Comparison of ENCODE assay signal across 16 cellular contexts in the genomic region with DNA sequence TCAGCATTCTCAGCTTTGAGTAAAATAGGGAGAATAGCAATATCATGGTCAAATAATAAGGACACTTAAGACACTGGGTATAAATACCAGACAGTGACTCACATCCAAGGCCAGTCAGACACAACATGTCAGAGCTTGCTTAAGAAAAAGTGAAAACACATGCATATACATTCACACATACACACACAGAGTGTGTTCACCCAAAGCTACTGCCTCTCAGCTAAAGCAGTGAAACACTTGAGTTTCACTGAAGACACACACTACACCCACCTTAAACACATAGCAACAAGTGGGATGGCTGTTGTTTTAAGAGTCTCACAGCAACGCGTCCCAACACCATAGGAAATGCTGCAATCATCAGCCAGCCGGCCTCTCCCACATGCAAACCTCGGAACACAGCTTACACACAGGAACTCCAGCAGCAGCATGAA. TPM values are rescaled to one million over a fixed set of nuclear protein-coding genes. Genes with fewer than 3 reads are reported as not detected.
A peak's percentile ranks its signal among the peaks of the same experiment; 100 is the strongest.
DNase-seq lines count a peak whose midpoint lies in the region; ATAC-seq and TF ChIP-seq lines count a peak whose summit lies in the region.
"Had no signal": no experiment of that assay in that cellular context is flagged by ENCODE, and none has a peak within 500 bp of the region (broad histone marks: within the 10 kb centered on the region; RNA-seq: fewer than 3 reads in every experiment).

No MANE protein-coding gene starts in this region.

- TF ChIP-seq POLR2A in gastrocnemius medialis (IDR thresholded peaks at IDR 0.05): no peak

- dilution Hi-C loops in mammary epithelial cell (cut with HindIII; ENCODE audit: low sequenced_read_pairs): no loop called here

- no peak overlapping the region for H3K4me3 Mint-ChIP-seq in activated T-helper 1 cell treated with anti-CD3 and anti-CD28 coated beads, Interleukin-12 subunit alpha, Interleukin-12 subunit beta, Interleukin-2, Interleukin-4 antibody, amounts not matched to agents 30 ng/mL and 10 ng/mL and 1 ng/mL, durations not matched to agents 14 hours and 24 hours and 36 hours
- H3K4me3 Mint-ChIP-seq: IgD-negative memory B cell had no signal

- no TSS peak for BruUV-seq in mammary epithelial cell (replicated peaks; lab: Mats Ljungman, UMichigan)

- H3K4me2 ChIP-seq in mammary epithelial cell (ENCODE audit: insufficient read depth, low read depth, low read length): peak overlapping the region; percentile 63

- H3K36me3 ChIP-seq in mammary epithelial cell (ENCODE audit: insufficient read depth, low read length) (no peaks in the 10 kb centered on the region), gastrocnemius medialis (no peaks in the 10 kb centered on the region)

- no peak overlapping the region for H3K27ac Mint-ChIP-seq in activated T-helper 1 cell treated with anti-CD3 and anti-CD28 coated beads, Interleukin-12 subunit alpha, Interleukin-12 subunit beta, Interleukin-2, Interleukin-4 antibody, amounts not matched to agents 30 ng/mL and 10 ng/mL and 1 ng/mL, durations not matched to agents 14 hours and 24 hours and 36 hours
- H3K27ac Mint-ChIP-seq: IgD-negative memory B cell had no signal

- TF ChIP-seq CTCF in mammary epithelial cell (conservative IDR thresholded peaks at IDR 0.05 in 1 of 2, IDR thresholded peaks at IDR 0.05 in 1 of 2; ENCODE audit: extremely low read depth in 1 of 2, insufficient read depth in 1 of 2, low read depth in 1 of 2, low read length in 2 of 2): no peak
- no peak for TF ChIP-seq CTCF in gastrocnemius medialis (IDR thresholded peaks at IDR 0.05 in 4 of 5, conservative IDR thresholded peaks at IDR 0.05 in 1 of 5)

- H2AFZ ChIP-seq in mammary epithelial cell (ENCODE audit: low read depth, low read length): peak overlapping the region; percentile 64

- no peaks in the 10 kb centered on the region for H3K79me2 ChIP-seq in mammary epithelial cell (ENCODE audit: insufficient read depth, low read length)

- DNase-seq in HT-29 (ENCODE audit: low spot score) (peak; percentile 47), mammary epithelial cell (peak; percentile 81), iris pigment epithelial cell (ENCODE audit: low read depth) (peak; percentile 85), pulmonary artery endothelial cell (ENCODE audit: low read depth, low spot score) (peak; percentile 27), gastrocnemius medialis (no peak)
- no peak for DNase-seq in activated T-helper 1 cell treated with anti-CD3 and anti-CD28 coated beads, Interleukin-12 subunit alpha, Interleukin-12 subunit beta, Interleukin-2, Interleukin-4 antibody, amounts not matched to agents 30 ng/mL and 10 ng/mL and 1 ng/mL, durations not matched to agents 14 hours and 24 hours and 36 hours (ENCODE audit: low spot score)
- DNase-seq: activated CD4-positive, alpha-beta T cell treated with anti-CD3 and anti-CD28 coated beads for 48 hours; central memory CD4-positive, alpha-beta T cell; COR-L47; foreskin melanocyte; GOT3; NCI-H2081 treated with DMSO at 0.1 percent for 48 hours; T-helper 1 cell had no signal

- H3K36me3 Mint-ChIP-seq in activated T-helper 1 cell treated with anti-CD3 and anti-CD28 coated beads, Interleukin-12 subunit alpha, Interleukin-12 subunit beta, Interleukin-2, Interleukin-4 antibody, amounts not matched to agents 30 ng/mL and 10 ng/mL and 1 ng/mL, durations not matched to agents 14 hours and 24 hours and 36 hours (ENCODE audit: low read depth): no peaks in the 10 kb centered on the region
- H3K36me3 Mint-ChIP-seq: IgD-negative memory B cell had no signal

- peak overlapping the region; percentile 34 for H3K9ac ChIP-seq in mammary epithelial cell (ENCODE audit: insufficient read depth, low read length)

- peaks cover 16% of the 10 kb centered on the region for H3K4me1 ChIP-seq in mammary epithelial cell (ENCODE audit: insufficient read depth, low read length)
- no peaks in the 10 kb centered on the region for H3K4me1 ChIP-seq in gastrocnemius medialis

- ATAC-seq in GM18873 (IDR thresholded peaks at IDR 0.05; ENCODE audit: low FRiP score, unreplicated experiment) (no peak), gastrocnemius medialis (no peak), HG03196 (IDR thresholded peaks at IDR 0.05; ENCODE audit: unreplicated experiment) (no peak)

- no peaks in the 10 kb centered on the region for H3K27me3 Mint-ChIP-seq in activated T-helper 1 cell treated with anti-CD3 and anti-CD28 coated beads, Interleukin-12 subunit alpha, Interleukin-12 subunit beta, Interleukin-2, Interleukin-4 antibody, amounts not matched to agents 30 ng/mL and 10 ng/mL and 1 ng/mL, durations not matched to agents 14 hours and 24 hours and 36 hours (ENCODE audit: insufficient read depth)
- H3K27me3 Mint-ChIP-seq: IgD-negative memory B cell had no signal

- no peaks in the 10 kb centered on the region for H3K9me3 Mint-ChIP-seq in activated T-helper 1 cell treated with anti-CD3 and anti-CD28 coated beads, Interleukin-12 subunit alpha, Interleukin-12 subunit beta, Interleukin-2, Interleukin-4 antibody, amounts not matched to agents 30 ng/mL and 10 ng/mL and 1 ng/mL, durations not matched to agents 14 hours and 24 hours and 36 hours

- H3K27me3 ChIP-seq in mammary epithelial cell (ENCODE audit: insufficient read depth, low read length) (no peaks in the 10 kb centered on the region), gastrocnemius medialis (peaks cover 0 to 2% (median 0%) of the 10 kb centered on the region in 3 donors)

- intact Hi-C loops in mammary epithelial cell (cut with micrococcal nuclease): loop anchor here (1.0 kb wide), 1 partner anchor 14 kb away; no protein-coding TSS in a partner anchor
- intact Hi-C loops in activated T-helper 1 cell treated with anti-CD3 and anti-CD28 coated beads, Interleukin-12 subunit alpha, Interleukin-12 subunit beta, Interleukin-2, Interleukin-4 antibody, amounts not matched to agents 30 ng/mL and 10 ng/mL and 1 ng/mL, durations not matched to agents 14 hours and 24 hours and 36 hours (cut with micrococcal nuclease): no loop called here
- intact Hi-C loops in gastrocnemius medialis (cut with DNase I; ENCODE audit: low total_unique reads): no loop called here

- H3K9me3 ChIP-seq in mammary epithelial cell (replicated peaks; ENCODE audit: insufficient read depth, low read length): no peaks in the 10 kb centered on the region
- no peaks in the 10 kb centered on the region for H3K9me3 ChIP-seq in gastrocnemius medialis

- CTCF ChIA-PET in mammary epithelial cell (lab: Charles Lee; ENCODE audit: low non-redundant PET): no interaction called here

- H3K4me3 ChIP-seq in mammary epithelial cell (replicated peaks in 1 of 3; ENCODE audit: insufficient read depth in 1 of 3, low read depth in 2 of 3, low read length in 3 of 3) (peak overlapping the region in 1 of 3 experiments; percentile 18), gastrocnemius medialis (no peak overlapping the region)

- in situ Hi-C loops in mammary epithelial cell (cut with MboI; ENCODE audit: low sequenced_read_pairs in 2 of 2) (no loop called here), gastrocnemius medialis (cut with MboI; ENCODE audit: low sequenced_read_pairs in 4 of 4) (no loop called here)

- no peaks in the 10 kb centered on the region for H3K4me1 Mint-ChIP-seq in activated T-helper 1 cell treated with anti-CD3 and anti-CD28 coated beads, Interleukin-12 subunit alpha, Interleukin-12 subunit beta, Interleukin-2, Interleukin-4 antibody, amounts not matched to agents 30 ng/mL and 10 ng/mL and 1 ng/mL, durations not matched to agents 14 hours and 24 hours and 36 hours (ENCODE audit: low read depth)
- H3K4me1 Mint-ChIP-seq: IgD-negative memory B cell had no signal

- 45% methylated on average over 4 of the region's 4 CpGs for WGBS in mammary epithelial cell (ENCODE audit: low coverage, missing lambda C conversion rate)

- H4K20me1 ChIP-seq in mammary epithelial cell (ENCODE audit: insufficient read depth, low read length): no peaks in the 10 kb centered on the region

- H3K27ac ChIP-seq in mammary epithelial cell (ENCODE audit: insufficient read depth, low read depth, low read length) (peak overlapping the region; percentile 58), gastrocnemius medialis (no peak overlapping the region)

RNA-seq across cellular contexts. Expression of a gene that starts 14.4 kb away (rescaled TPM):
- 3.8 and 4.5 TPM in 2 replicates for total RNA-seq in HT-29 (2014; rRNA removed; shearing (Covaris generic))
- total RNA-seq in mammary epithelial cell (1 to 10 TPM; 2.8 to 7.0 TPM), pulmonary artery endothelial cell (30.1 and 39.5 TPM in 2 replicates), gastrocnemius medialis (1 to 10 TPM; 3.8 to 6.1 (median 4.5) TPM)
- polyA plus RNA-seq in mammary epithelial cell: 1.7 TPM
- 3.2 TPM for polyA minus RNA-seq in mammary epithelial cell
- total RNA-seq in activated T-helper 1 cell treated with anti-CD3 and anti-CD28 coated beads, Interleukin-12 subunit alpha, Interleukin-12 subunit beta, Interleukin-2, Interleukin-4 antibody, amounts not matched to agents 30 ng/mL and 10 ng/mL and 1 ng/mL, durations not matched to agents 14 hours and 24 hours and 36 hours: not detected in 2 replicates
- polyA plus RNA-seq: IgD-negative memory B cell had no signal

Comparison
In these comparisons a context has a peak if more than half of its experiments do, and no peak if none do; other contexts are left out.
1. DNase-seq: peak in HT-29 (single experiment), mammary epithelial cell (single experiment), iris pigment epithelial cell (single experiment) and pulmonary artery endothelial cell (single experiment); none in activated T-helper 1 cell treated with anti-CD3 and anti-CD28 coated beads, Interleukin-12 subunit alpha, Interleukin-12 subunit beta, Interleukin-2, Interleukin-4 antibody, amounts not matched to agents 30 ng/mL and 10 ng/mL and 1 ng/mL, durations not matched to agents 14 hours and 24 hours and 36 hours (single experiment) and gastrocnemius medialis (0 of 2).